ENCODE assay signal across 8 cellular contexts in the genomic region with DNA sequence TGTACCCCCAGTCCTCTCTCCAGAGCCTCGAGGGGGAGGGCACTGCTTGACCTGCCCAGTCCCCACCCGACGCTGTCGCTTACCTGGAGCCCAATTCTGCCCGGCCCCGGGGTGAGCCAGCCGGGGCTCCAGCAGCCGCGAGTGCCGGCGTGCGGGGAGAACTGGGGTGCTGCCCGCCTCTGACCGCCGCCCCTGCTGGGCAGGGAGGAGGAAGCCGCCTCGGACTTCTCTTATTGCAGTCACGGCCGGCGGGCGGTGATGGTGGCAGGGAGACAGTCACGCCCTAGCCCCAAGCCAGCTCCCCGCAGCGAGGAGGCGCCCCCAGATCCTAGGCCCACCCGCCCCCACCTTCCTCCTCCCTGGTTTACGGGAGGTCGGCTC. TPM values are rescaled to one million over a fixed set of nuclear protein-coding genes. Genes with fewer than 3 reads are reported as not detected.
DNase-seq lines count a peak whose midpoint lies in the region; ATAC-seq and TF ChIP-seq lines count a peak whose summit lies in the region.

Gene FGR, minus strand, starts transcription at position 204 of the 381 bp plus-strand sequence. CDS start 11,269 bp downstream, outside the sequence.

- ATAC-seq in DND-41 (ENCODE audit: insufficient read depth, low read depth) = no peak

- TF ChIP-seq CTCF in DND-41 (IDR thresholded peaks at IDR 0.05; ENCODE audit: borderline replicate concordance, extremely low read depth, low read length, poor library complexity, severe bottlenecking) = no peak

- peak within 1 kb of the TSS; percentile 57 for H3K4me2 ChIP-seq in DND-41 (ENCODE audit: insufficient read depth, low read length)

- H3K27ac ChIP-seq in DND-41 (ENCODE audit: low read length) = peak within 1 kb of the TSS; percentile 91

- H3K9me3 Mint-ChIP-seq in activated CD4-positive, alpha-beta memory T cell treated with anti-CD3 and anti-CD28 coated beads for 36 hours = no peaks in the 10 kb centered on the region

- peak within 1 kb of the TSS; percentile 53 for H3K9ac ChIP-seq in DND-41 (ENCODE audit: low read depth, low read length)

- H3K9me3 ChIP-seq in DND-41 (ENCODE audit: insufficient read depth, low read length, severe bottlenecking) = no peaks in the 10 kb centered on the region

- no peak within 1 kb of the TSS; a peak in 1 of 4 replicates for H3K4me3 ChIP-seq in DND-41 (ENCODE audit: low read depth in 1 of 2, low read length in 2 of 2)

- H3K79me2 ChIP-seq in DND-41 (ENCODE audit: insufficient read depth, low read length) = no peaks in the 10 kb centered on the region

- no peaks in the 10 kb centered on the region for H4K20me1 ChIP-seq in DND-41 (ENCODE audit: insufficient read depth, low read length)

- H3K27me3 ChIP-seq in DND-41 (ENCODE audit: insufficient read depth, low read length, poor library complexity) = no peaks in the 10 kb centered on the region

- POLR2A ChIA-PET in activated CD4-positive, alpha-beta memory T cell treated with anti-CD3 and anti-CD28 coated beads for 36 hours (lab: Charles Lee) = no interaction called here

- no peaks in the 10 kb centered on the region for H3K27me3 Mint-ChIP-seq in activated CD4-positive, alpha-beta memory T cell treated with anti-CD3 and anti-CD28 coated beads for 36 hours

- H3K27ac Mint-ChIP-seq in activated CD4-positive, alpha-beta memory T cell treated with anti-CD3 and anti-CD28 coated beads for 36 hours = peak within 1 kb of the TSS; percentile 31

- no peak within 1 kb of the TSS for H2AFZ ChIP-seq in DND-41 (ENCODE audit: low read depth, low read length)

- H3K36me3 ChIP-seq in DND-41 (ENCODE audit: insufficient read depth, low read length) = no peaks in the 10 kb centered on the region

- DNase-seq in DND-41 = no peak
- no peak for DNase-seq in activated CD4-positive, alpha-beta memory T cell treated with anti-CD3 and anti-CD28 coated beads for 36 hours
- DNase-seq in cardiac septum (ENCODE audit: low spot score) = peak; percentile 86
- DNase-seq in posterior vena cava (ENCODE audit: low spot score) = peak; percentile 89
- no peak for DNase-seq in GM03348 (ENCODE audit: low spot score)
- DNase-seq in epidermal melanocyte (ENCODE audit: insufficient read length, low spot score) = no peak
- no peak for DNase-seq in NCI-H446 treated with DMSO at 0.1 percent for 48 hours (lab: John Stamatoyannopoulos, UW)
- DNase-seq in DMS53 treated with DMSO at 0.1 percent for 48 hours (lab: John Stamatoyannopoulos, UW; ENCODE audit: unreplicated experiment) = no peak

- CTCF ChIA-PET in activated CD4-positive, alpha-beta memory T cell treated with anti-CD3 and anti-CD28 coated beads for 36 hours (lab: Charles Lee) = no interaction called here

- peak within 1 kb of the TSS; percentile 48 for H3K4me3 Mint-ChIP-seq in activated CD4-positive, alpha-beta memory T cell treated with anti-CD3 and anti-CD28 coated beads for 36 hours

- H3K4me1 Mint-ChIP-seq in activated CD4-positive, alpha-beta memory T cell treated with anti-CD3 and anti-CD28 coated beads for 36 hours (ENCODE audit: low read depth) = peaks cover 59% of the 10 kb centered on the region

- intact Hi-C loops in activated CD4-positive, alpha-beta memory T cell treated with anti-CD3 and anti-CD28 coated beads for 36 hours (cut with micrococcal nuclease) = no loop called here
- intact Hi-C loops in cardiac septum (cut with DNase I) = no loop called here
- intact Hi-C loops in posterior vena cava (cut with DNase I) = loop anchor here in 1 of 2 donors (1.0 kb wide), 1 partner anchor 9 kb away; no protein-coding TSS in a partner anchor

- H3K4me1 ChIP-seq in DND-41 (ENCODE audit: insufficient read depth, low read length) = peaks cover 85% of the 10 kb centered on the region

- H3K36me3 Mint-ChIP-seq in activated CD4-positive, alpha-beta memory T cell treated with anti-CD3 and anti-CD28 coated beads for 36 hours = no peaks in the 10 kb centered on the region

RNA-seq across cellular contexts. Expression of gene FGR, which starts in this region (rescaled TPM):
- total RNA-seq in activated CD4-positive, alpha-beta memory T cell treated with anti-CD3 and anti-CD28 coated beads for 36 hours = under 1 TPM; 0.24 to 0.27 TPM
- total RNA-seq in cardiac septum (3.8 TPM), posterior vena cava (10 to 100 TPM; 21.9 to 22.5 TPM)

Comparison
In these comparisons a context has a peak if more than half of its experiments do, and no peak if none do; other contexts are left out.
1. DNase-seq: peak in cardiac septum (single experiment) and posterior vena cava (single experiment); none in DND-41 (single experiment), activated CD4-positive, alpha-beta memory T cell treated with anti-CD3 and anti-CD28 coated beads for 36 hours (single experiment), GM03348 (single experiment), epidermal melanocyte (single experiment), NCI-H446 treated with DMSO at 0.1 percent for 48 hours (single experiment) and DMS53 treated with DMSO at 0.1 percent for 48 hours (single experiment).